In the genomic region with DNA sequence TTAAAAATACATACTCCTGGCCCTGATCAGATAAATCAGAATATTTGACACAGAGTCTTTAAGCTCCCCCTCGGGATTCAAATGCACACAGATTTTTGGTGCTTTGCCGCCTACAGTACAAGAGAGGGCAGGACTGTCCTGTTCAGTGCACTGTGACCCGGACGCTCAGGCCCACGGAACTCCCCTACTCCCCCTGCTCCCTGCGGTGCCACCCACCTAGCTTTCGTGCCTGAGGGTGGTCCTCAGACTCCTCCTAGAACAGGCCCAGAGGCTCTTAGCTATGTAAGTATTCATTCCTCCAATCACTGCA, we compare ENCODE assay signal across 1 cellular context.
TF ChIP-seq lines count a peak whose summit lies in the region.

No MANE protein-coding gene starts in this region.

TF ChIP-seq in endothelial cell of umbilical vein, 7 proteins besides CTCF, POLR2A, EP300 and RAD21:
- no peak for TF ChIP-seq EZH2 (IDR thresholded peaks at IDR 0.05; ENCODE audit: borderline replicate concordance, low read depth, low read length, severe bottlenecking)
- no peak for TF ChIP-seq MYC (IDR thresholded peaks at IDR 0.05; ENCODE audit: low read depth, low read length)
- TF ChIP-seq JUN (IDR thresholded peaks at IDR 0.05; ENCODE audit: borderline replicate concordance, insufficient read depth, insufficient read length, low read depth): no peak
- TF ChIP-seq FOS (IDR thresholded peaks at IDR 0.05; ENCODE audit: borderline replicate concordance, insufficient read depth, low read length): no peak
- no peak for TF ChIP-seq GATA2 (IDR thresholded peaks at IDR 0.05; ENCODE audit: insufficient read depth, insufficient read length, low read depth, low read length)
